In genomic region chr16:668519-669171, GRCh38 we compare ENCODE assay signal across 6 cellular contexts. TPM values are rescaled to one million over a fixed set of nuclear protein-coding genes. Genes with fewer than 3 reads are reported as not detected.
A peak's percentile ranks its signal among the peaks of the same experiment; 100 is the strongest.
DNase-seq lines count a peak whose midpoint lies in the region; ATAC-seq lines count a peak whose summit lies in the region.

No MANE protein-coding gene starts in this region.

- DNase-seq in SJCRH30, result no peak
- no peak for DNase-seq in NCI-H1048 (lab: John Stamatoyannopoulos, UW)
- no peak for DNase-seq in stimulated activated CD4-positive, alpha-beta T cell treated with anti-CD3 and anti-CD28 coated beads, Interleukin-4, amount 100 ng/mL, for 1 hour

- peak overlapping the region; percentile 39; the same call in 1 of the 2 replicates for H3K27ac ChIP-seq in SJCRH30
- no peak overlapping the region for H3K27ac ChIP-seq in iPS-18a (ENCODE audit: low read length)

- H3K9me3 ChIP-seq in SJCRH30 (replicated peaks) (no peaks in the 10 kb centered on the region), iPS-18a (ENCODE audit: control insufficient read depth, low read depth, low read length) (no peaks in the 10 kb centered on the region)

- peak overlapping the region; percentile 72 for H3K9ac ChIP-seq in iPS-18a (ENCODE audit: low read length)

- H3K4me1 ChIP-seq in SJCRH30 (peaks cover 5% of the 10 kb centered on the region; the same call in 1 of the 2 replicates), iPS-18a (ENCODE audit: control insufficient read depth, low read depth, low read length) (no peaks in the 10 kb centered on the region)

- H3K27me3 ChIP-seq in SJCRH30 (no peaks in the 10 kb centered on the region), iPS-18a (ENCODE audit: control insufficient read depth, insufficient read depth, low read length) (no peaks in the 10 kb centered on the region)

- H3K4me3 ChIP-seq in GM08714 (ENCODE audit: low read length) (peak overlapping the region; percentile 79), SJCRH30 (peak overlapping the region; percentile 88), iPS-18a (ENCODE audit: low read length) (peak overlapping the region; percentile 82)

- H3K36me3 ChIP-seq in SJCRH30 (peaks cover 33% of the 10 kb centered on the region), iPS-18a (ENCODE audit: control insufficient read depth, low read depth, low read length) (peaks cover 41% of the 10 kb centered on the region)

- ATAC-seq in GM18520 (IDR thresholded peaks at IDR 0.05; ENCODE audit: unreplicated experiment), result no peak

RNA-seq across cellular contexts. Expression of gene RHOT2, which starts 0.7 kb away (rescaled TPM):
- 41.0 and 66.2 TPM in 2 replicates for total RNA-seq in SJCRH30 (2014; rRNA removed; shearing (Covaris generic))

RNA-seq across cellular contexts. Expression of gene RHBDL1, which starts 6.8 kb away (rescaled TPM):
- total RNA-seq in SJCRH30 (2014; rRNA removed; shearing (Covaris generic)), result 0.94 and 2.5 TPM in 2 replicates

RNA-seq across cellular contexts. Expression of gene STUB1, which starts 11.6 kb away (rescaled TPM):
- total RNA-seq in SJCRH30 (2014; rRNA removed; shearing (Covaris generic)), result 46.0 and 49.2 TPM in 2 replicates

RNA-seq across cellular contexts. Expression of gene JMJD8, which starts 15.5 kb away (rescaled TPM):
- total RNA-seq in SJCRH30 (2014; rRNA removed; shearing (Covaris generic)), result 22.7 and 23.4 TPM in 2 replicates

RNA-seq across cellular contexts. Expression of gene WDR90, which starts 19.5 kb away (rescaled TPM):
- 10.5 and 18.3 TPM in 2 replicates for total RNA-seq in SJCRH30 (2014; rRNA removed; shearing (Covaris generic))
